Comparison of ENCODE assay signal across 8 cellular contexts in the genomic region with DNA sequence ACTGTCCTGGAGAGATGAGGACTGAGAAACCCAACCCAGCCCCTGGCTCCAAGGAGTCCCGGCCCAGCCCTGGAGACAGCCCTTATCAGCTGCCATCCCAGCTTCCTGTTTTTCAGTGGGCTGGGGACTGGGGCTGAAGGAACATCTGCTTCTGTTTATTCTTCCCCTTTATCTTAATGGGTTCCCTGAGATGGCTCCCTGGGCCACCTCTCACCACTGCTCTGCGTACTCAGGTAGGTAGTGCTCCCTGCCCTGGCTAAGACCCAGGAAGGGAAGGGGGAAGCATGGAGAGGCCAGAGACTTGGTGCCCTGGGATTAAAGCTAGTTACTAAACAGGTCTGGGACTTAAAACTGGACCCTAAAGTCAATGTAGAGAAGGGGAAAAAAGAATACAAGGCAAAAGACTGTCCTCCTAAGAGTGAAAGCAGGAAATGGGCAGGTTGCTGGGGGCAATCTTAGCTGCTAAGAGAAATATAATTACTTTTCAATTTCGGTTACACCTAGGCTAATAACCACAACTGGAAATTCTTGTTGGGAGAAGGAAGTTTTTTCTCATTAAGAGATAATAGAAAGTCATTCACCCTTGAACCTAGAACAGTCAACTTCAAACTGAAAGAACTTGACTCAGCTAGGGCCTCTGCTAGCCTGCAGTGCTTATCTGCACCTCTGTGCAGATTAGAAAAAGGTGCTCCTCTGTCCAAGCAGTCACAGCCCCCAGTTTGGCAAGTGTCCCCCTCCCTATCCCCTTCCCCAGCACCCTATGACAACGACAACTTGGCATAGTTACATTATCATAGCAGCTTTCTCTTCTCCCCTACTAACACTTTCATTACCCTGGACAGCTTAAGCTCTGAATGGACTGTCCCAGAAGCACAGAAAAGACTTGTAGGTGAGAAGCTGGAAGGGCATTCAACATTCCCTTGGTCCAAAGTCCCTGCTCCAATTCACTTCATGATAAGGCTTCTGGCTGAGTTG.
DNase-seq lines count a peak whose midpoint lies in the region; ATAC-seq and TF ChIP-seq lines count a peak whose summit lies in the region.
"Had no signal": no experiment of that assay in that cellular context is flagged by ENCODE, and none has a peak within 500 bp of the region (broad histone marks: within the 10 kb centered on the region; RNA-seq: fewer than 3 reads in every experiment).

No MANE protein-coding gene starts in this region.

- H3K27me3 ChIP-seq in neuronal stem cell (ENCODE audit: control insufficient read depth in 3 of 3, insufficient read depth in 3 of 3, low read depth in 1 of 3, low read length in 3 of 3) = peaks cover 0 to 33% (median 0%) of the 10 kb centered on the region in 3 experiments

- no CpG with 5 or more reads among the region's 4 CpGs for WGBS in neuronal stem cell (ENCODE audit: extremely low coverage in 2 of 2, insufficient read length in 2 of 2, insufficient replicate concordance in 1 of 2), 2 donors

- peak overlapping the region; percentile 62 for H3K23ac ChIP-seq in neuronal stem cell (ENCODE audit: low read depth, low read length, poor library complexity)

- no peak overlapping the region for H4K8ac ChIP-seq in neuronal stem cell (ENCODE audit: low read depth, low read length)

- no peak for TF ChIP-seq CTCF in activated B cell treated with CpG ODN at 0.5 μM for 24 hours (IDR thresholded peaks at IDR 0.05)

- H3K36me3 Mint-ChIP-seq in activated B cell treated with CpG ODN at 0.5 μM for 24 hours (ENCODE audit: low read depth) = no peaks in the 10 kb centered on the region

- CTCF ChIA-PET in activated B cell treated with CpG ODN at 0.5 μM for 24 hours (lab: Charles Lee) = interaction anchor here (1.1 kb wide), 1 partner anchor 65 kb away, joined by 4 read pairs; a partner anchor contains a TSS

- H3K4me1 ChIP-seq in neuronal stem cell (ENCODE audit: control insufficient read depth in 2 of 2, insufficient read depth in 1 of 2, low read depth in 1 of 2, low read length in 2 of 2) = no peaks in the 10 kb centered on the region

- intact Hi-C loops in activated B cell treated with CpG ODN at 0.5 μM for 24 hours (cut with micrococcal nuclease) = loop anchor here (1.0 kb wide), 1 partner anchor 12 kb away; no protein-coding TSS in a partner anchor

- H2AK5ac ChIP-seq in neuronal stem cell (ENCODE audit: low read depth, low read length) = no peak overlapping the region

- ATAC-seq in GM18868 (IDR thresholded peaks at IDR 0.05; ENCODE audit: unreplicated experiment) = peak; percentile 92
- ATAC-seq in HG03103 (IDR thresholded peaks at IDR 0.05; ENCODE audit: low read depth, unreplicated experiment) = peak; percentile 77
- ATAC-seq in activated B cell treated with CpG ODN at 0.5 μM for 24 hours (ENCODE audit: low read depth) = peak; percentile 57

- H2AFZ ChIP-seq in neuronal stem cell (ENCODE audit: low read length) = no peak overlapping the region

- H2BK5ac ChIP-seq in neuronal stem cell (ENCODE audit: low read length) = no peak overlapping the region

- H4K91ac ChIP-seq in neuronal stem cell (ENCODE audit: low read depth, low read length, poor library complexity) = no peak overlapping the region

- H2BK12ac ChIP-seq in neuronal stem cell (ENCODE audit: low read length) = no peak overlapping the region

- H3K27ac Mint-ChIP-seq in activated B cell treated with CpG ODN at 0.5 μM for 24 hours = peak overlapping the region; percentile 69

- no peak overlapping the region for H3K18ac ChIP-seq in neuronal stem cell (ENCODE audit: low read length)

- peak overlapping the region; percentile 79 for H3K14ac ChIP-seq in neuronal stem cell (ENCODE audit: low read length)

- H3K4me2 ChIP-seq in neuronal stem cell (ENCODE audit: insufficient read depth, low read length, poor library complexity, severe bottlenecking) = no peak overlapping the region

- H3K9me3 Mint-ChIP-seq in activated B cell treated with CpG ODN at 0.5 μM for 24 hours = no peaks in the 10 kb centered on the region

- H2BK15ac ChIP-seq in neuronal stem cell (ENCODE audit: low read length) = no peak overlapping the region

- POLR2A ChIA-PET in activated B cell treated with CpG ODN at 0.5 μM for 24 hours (lab: Charles Lee) = interaction anchor here (0.6 to 2.4 kb wide), 3 partner anchors 65 to 155 kb away, joined by 3 to 7 read pairs (median 5); no protein-coding TSS in a partner anchor

- no peak for DNase-seq in activated B cell treated with CpG ODN at 0.5 μM for 24 hours
- DNase-seq in neuronal stem cell (ENCODE audit: low spot score) = no peak
- DNase-seq in superior temporal gyrus (ENCODE audit: extremely low spot score) = no peak
- DNase-seq in SIG-M5 treated with dmso at 0.1 percent for 504 hours (lab: John Stamatoyannopoulos, UW; ENCODE audit: unreplicated experiment) = no peak
- DNase-seq in dedifferentiated amniotic fluid mesenchymal stem cell (ENCODE audit: extremely low spot score) = no peak
- DNase-seq: IMR-90 had no signal

- H3K9ac ChIP-seq in neuronal stem cell (ENCODE audit: low read depth, low read length, poor library complexity) = no peak overlapping the region

- H3K4me1 Mint-ChIP-seq in activated B cell treated with CpG ODN at 0.5 μM for 24 hours = peaks cover 21% of the 10 kb centered on the region

- H3K4me3 Mint-ChIP-seq in activated B cell treated with CpG ODN at 0.5 μM for 24 hours = peak overlapping the region; percentile 56

- H3K4ac ChIP-seq in neuronal stem cell (ENCODE audit: low read length) = no peak overlapping the region

- no peaks in the 10 kb centered on the region for H3K27me3 Mint-ChIP-seq in activated B cell treated with CpG ODN at 0.5 μM for 24 hours

- H3K4me3 ChIP-seq in neuronal stem cell (ENCODE audit: low read length in 2 of 2) = no peak overlapping the region

- H2BK120ac ChIP-seq in neuronal stem cell (ENCODE audit: low read depth, low read length) = no peak overlapping the region

- H3K9me3 ChIP-seq in neuronal stem cell (replicated peaks in 1 of 2; ENCODE audit: control insufficient read depth in 2 of 2, insufficient read depth in 1 of 2, low read depth in 1 of 2, low read length in 2 of 2) = peaks cover 0 to 1% of the 10 kb centered on the region in 2 donors

- no peaks in the 10 kb centered on the region for H3K36me3 ChIP-seq in neuronal stem cell (replicated peaks in 1 of 2; ENCODE audit: control insufficient read depth in 2 of 2, insufficient read depth in 2 of 2, low read length in 2 of 2)

- H3K79me1 ChIP-seq in neuronal stem cell (ENCODE audit: low read depth, low read length) = no peaks in the 10 kb centered on the region

- no peak overlapping the region for H3K27ac ChIP-seq in neuronal stem cell (replicated peaks; ENCODE audit: low read length)
